In the genomic region with DNA sequence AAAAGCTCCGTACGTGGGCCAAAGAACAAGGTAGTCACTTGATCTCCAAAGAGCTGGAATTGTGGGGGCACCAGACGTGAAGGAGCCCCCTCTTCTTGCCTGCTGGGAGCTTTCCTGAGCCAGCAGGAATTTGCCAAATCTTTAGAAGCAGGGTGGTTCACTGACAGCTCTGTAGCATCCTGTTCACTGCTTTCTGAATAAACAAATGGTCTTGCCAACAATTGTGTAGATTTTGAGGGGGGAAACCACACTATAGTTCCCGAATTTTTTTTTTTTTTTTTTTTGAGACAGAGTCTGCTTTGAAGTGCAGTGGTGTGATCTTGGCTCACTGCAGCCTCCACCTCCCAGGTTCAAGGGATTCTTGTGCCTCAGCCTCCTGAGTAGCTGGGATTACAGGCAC, we compare ENCODE assay signal across 2 cellular contexts.
TF ChIP-seq lines count a peak whose summit lies in the region.

No MANE protein-coding gene starts in this region.

TF ChIP-seq in HCT116, 20 proteins besides CTCF, POLR2A, EP300 and RAD21 (continued from another document):
- TF ChIP-seq, protein P1, sequence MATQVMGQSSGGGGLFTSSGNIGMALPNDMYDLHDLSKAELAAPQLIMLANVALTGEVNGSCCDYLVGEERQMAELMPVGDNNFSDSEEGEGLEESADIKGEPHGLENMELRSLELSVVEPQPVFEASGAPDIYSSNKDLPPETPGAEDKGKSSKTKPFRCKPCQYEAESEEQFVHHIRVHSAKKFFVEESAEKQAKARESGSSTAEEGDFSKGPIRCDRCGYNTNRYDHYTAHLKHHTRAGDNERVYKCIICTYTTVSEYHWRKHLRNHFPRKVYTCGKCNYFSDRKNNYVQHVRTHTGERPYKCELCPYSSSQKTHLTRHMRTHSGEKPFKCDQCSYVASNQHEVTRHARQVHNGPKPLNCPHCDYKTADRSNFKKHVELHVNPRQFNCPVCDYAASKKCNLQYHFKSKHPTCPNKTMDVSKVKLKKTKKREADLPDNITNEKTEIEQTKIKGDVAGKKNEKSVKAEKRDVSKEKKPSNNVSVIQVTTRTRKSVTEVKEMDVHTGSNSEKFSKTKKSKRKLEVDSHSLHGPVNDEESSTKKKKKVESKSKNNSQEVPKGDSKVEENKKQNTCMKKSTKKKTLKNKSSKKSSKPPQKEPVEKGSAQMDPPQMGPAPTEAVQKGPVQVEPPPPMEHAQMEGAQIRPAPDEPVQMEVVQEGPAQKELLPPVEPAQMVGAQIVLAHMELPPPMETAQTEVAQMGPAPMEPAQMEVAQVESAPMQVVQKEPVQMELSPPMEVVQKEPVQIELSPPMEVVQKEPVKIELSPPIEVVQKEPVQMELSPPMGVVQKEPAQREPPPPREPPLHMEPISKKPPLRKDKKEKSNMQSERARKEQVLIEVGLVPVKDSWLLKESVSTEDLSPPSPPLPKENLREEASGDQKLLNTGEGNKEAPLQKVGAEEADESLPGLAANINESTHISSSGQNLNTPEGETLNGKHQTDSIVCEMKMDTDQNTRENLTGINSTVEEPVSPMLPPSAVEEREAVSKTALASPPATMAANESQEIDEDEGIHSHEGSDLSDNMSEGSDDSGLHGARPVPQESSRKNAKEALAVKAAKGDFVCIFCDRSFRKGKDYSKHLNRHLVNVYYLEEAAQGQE (IDR thresholded peaks at IDR 0.05; ENCODE audit: low read depth): no peak
- no peak for TF ChIP-seq EGR1 (IDR thresholded peaks at IDR 0.05; ENCODE audit: low read depth)
- no peak for TF ChIP-seq SRF (IDR thresholded peaks at IDR 0.05; ENCODE audit: low read depth)
- TF ChIP-seq EZH2 (IDR thresholded peaks at IDR 0.05): no peak
- TF ChIP-seq, protein P2, sequence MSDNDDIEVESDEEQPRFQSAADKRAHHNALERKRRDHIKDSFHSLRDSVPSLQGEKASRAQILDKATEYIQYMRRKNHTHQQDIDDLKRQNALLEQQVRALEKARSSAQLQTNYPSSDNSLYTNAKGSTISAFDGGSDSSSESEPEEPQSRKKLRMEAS (IDR thresholded peaks at IDR 0.05): no peak
- TF ChIP-seq ELF1 (IDR thresholded peaks at IDR 0.05; ENCODE audit: borderline replicate concordance, low read depth): no peak

TF ChIP-seq in WTC11, 78 proteins besides CTCF, POLR2A, EP300 and RAD21 (continued from another document):
- TF ChIP-seq, protein P3, sequence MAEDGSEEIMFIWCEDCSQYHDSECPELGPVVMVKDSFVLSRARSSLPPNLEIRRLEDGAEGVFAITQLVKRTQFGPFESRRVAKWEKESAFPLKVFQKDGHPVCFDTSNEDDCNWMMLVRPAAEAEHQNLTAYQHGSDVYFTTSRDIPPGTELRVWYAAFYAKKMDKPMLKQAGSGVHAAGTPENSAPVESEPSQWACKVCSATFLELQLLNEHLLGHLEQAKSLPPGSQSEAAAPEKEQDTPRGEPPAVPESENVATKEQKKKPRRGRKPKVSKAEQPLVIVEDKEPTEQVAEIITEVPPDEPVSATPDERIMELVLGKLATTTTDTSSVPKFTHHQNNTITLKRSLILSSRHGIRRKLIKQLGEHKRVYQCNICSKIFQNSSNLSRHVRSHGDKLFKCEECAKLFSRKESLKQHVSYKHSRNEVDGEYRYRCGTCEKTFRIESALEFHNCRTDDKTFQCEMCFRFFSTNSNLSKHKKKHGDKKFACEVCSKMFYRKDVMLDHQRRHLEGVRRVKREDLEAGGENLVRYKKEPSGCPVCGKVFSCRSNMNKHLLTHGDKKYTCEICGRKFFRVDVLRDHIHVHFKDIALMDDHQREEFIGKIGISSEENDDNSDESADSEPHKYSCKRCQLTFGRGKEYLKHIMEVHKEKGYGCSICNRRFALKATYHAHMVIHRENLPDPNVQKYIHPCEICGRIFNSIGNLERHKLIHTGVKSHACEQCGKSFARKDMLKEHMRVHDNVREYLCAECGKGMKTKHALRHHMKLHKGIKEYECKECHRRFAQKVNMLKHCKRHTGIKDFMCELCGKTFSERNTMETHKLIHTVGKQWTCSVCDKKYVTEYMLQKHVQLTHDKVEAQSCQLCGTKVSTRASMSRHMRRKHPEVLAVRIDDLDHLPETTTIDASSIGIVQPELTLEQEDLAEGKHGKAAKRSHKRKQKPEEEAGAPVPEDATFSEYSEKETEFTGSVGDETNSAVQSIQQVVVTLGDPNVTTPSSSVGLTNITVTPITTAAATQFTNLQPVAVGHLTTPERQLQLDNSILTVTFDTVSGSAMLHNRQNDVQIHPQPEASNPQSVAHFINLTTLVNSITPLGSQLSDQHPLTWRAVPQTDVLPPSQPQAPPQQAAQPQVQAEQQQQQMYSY (CRISPR knock-in tag; IDR thresholded peaks at IDR 0.05): no peak
- TF ChIP-seq, protein P4, sequence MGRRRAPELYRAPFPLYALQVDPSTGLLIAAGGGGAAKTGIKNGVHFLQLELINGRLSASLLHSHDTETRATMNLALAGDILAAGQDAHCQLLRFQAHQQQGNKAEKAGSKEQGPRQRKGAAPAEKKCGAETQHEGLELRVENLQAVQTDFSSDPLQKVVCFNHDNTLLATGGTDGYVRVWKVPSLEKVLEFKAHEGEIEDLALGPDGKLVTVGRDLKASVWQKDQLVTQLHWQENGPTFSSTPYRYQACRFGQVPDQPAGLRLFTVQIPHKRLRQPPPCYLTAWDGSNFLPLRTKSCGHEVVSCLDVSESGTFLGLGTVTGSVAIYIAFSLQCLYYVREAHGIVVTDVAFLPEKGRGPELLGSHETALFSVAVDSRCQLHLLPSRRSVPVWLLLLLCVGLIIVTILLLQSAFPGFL (CRISPR knock-in tag; IDR thresholded peaks at IDR 0.05; ENCODE audit: borderline replicate concordance): no peak
- TF ChIP-seq, protein P5, sequence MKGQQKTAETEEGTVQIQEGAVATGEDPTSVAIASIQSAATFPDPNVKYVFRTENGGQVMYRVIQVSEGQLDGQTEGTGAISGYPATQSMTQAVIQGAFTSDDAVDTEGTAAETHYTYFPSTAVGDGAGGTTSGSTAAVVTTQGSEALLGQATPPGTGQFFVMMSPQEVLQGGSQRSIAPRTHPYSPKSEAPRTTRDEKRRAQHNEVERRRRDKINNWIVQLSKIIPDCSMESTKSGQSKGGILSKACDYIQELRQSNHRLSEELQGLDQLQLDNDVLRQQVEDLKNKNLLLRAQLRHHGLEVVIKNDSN (CRISPR knock-in tag; IDR thresholded peaks at IDR 0.05): no peak
- TF ChIP-seq NR3C1 (CRISPR knock-in tag; conservative IDR thresholded peaks at IDR 0.05; ENCODE audit: low read depth) (no peak), NFATC4 (CRISPR knock-in tag; IDR thresholded peaks at IDR 0.05) (no peak), RORB (CRISPR knock-in tag; IDR thresholded peaks at IDR 0.05) (no peak)
- TF ChIP-seq, protein P6, sequence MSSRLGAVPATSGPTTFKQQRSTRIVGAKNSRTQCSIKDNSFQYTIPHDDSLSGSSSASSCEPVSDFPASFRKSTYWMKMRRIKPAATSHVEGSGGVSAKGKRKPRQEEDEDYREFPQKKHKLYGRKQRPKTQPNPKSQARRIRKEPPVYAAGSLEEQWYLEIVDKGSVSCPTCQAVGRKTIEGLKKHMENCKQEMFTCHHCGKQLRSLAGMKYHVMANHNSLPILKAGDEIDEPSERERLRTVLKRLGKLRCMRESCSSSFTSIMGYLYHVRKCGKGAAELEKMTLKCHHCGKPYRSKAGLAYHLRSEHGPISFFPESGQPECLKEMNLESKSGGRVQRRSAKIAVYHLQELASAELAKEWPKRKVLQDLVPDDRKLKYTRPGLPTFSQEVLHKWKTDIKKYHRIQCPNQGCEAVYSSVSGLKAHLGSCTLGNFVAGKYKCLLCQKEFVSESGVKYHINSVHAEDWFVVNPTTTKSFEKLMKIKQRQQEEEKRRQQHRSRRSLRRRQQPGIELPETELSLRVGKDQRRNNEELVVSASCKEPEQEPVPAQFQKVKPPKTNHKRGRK (CRISPR knock-in tag; IDR thresholded peaks at IDR 0.05; ENCODE audit: borderline replicate concordance): no peak
- TF ChIP-seq, protein P7, sequence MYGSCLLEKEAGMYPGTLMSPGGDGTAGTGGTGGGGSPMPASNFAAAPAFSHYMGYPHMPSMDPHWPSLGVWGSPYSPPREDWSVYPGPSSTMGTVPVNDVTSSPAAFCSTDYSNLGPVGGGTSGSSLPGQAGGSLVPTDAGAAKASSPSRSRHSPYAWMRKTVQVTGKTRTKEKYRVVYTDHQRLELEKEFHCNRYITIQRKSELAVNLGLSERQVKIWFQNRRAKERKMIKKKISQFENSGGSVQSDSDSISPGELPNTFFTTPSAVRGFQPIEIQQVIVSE (CRISPR knock-in tag; IDR thresholded peaks at IDR 0.05; ENCODE audit: borderline replicate concordance): no peak
TF ChIP-seq in WTC11: peak in this region for 0.
